14 cellular contexts compared by ENCODE assay signal in genomic region chr5:81855576-81855975, GRCh38.
A peak's percentile ranks its signal among the peaks of the same experiment; 100 is the strongest.
DNase-seq lines count a peak whose midpoint lies in the region; ATAC-seq and TF ChIP-seq lines count a peak whose summit lies in the region.
"Had no signal": no experiment of that assay in that cellular context is flagged by ENCODE, and none has a peak within 500 bp of the region (broad histone marks: within the 10 kb centered on the region; RNA-seq: fewer than 3 reads in every experiment).

No MANE protein-coding gene starts in this region.

- no peak for DNase-seq in GM23338 (ENCODE audit: low spot score)
- peak; percentile 31 for DNase-seq in NCI-H69 (lab: John Stamatoyannopoulos, UW)
- no peak for DNase-seq in coronary artery (ENCODE audit: low spot score)
- no peak for DNase-seq in psoas muscle
- DNase-seq in kidney glomerular epithelial cell (lab: John Stamatoyannopoulos, UW) = no peak
- DNase-seq in NCI-H128 (lab: John Stamatoyannopoulos, UW; ENCODE audit: unreplicated experiment) = no peak
- DNase-seq in head of caudate nucleus = no peak
- DNase-seq: activated CD8-positive, alpha-beta memory T cell treated with anti-CD3 and anti-CD28 coated beads, Interleukin-2, amount 50 U/mL, for 48 hours; DMS79 treated with DMSO at 0.1 percent for 48 hours; SHP77 treated with DMSO at 0.1 percent for 48 hours; T-helper 9 cell; thyroid gland had no signal

- 57 to 68% (median 60%) methylated on average over 2 of the region's 2 CpGs for WGBS in psoas muscle, 3 donors

- no peak overlapping the region for H3K4me3 ChIP-seq in GM23338
- H3K4me3 ChIP-seq in coronary artery = no peak overlapping the region
- H3K4me3 ChIP-seq in psoas muscle = no peak overlapping the region
- H3K4me3 ChIP-seq: thyroid gland had no signal

- H3K4me1 Mint-ChIP-seq in GM23338 = peaks cover 61% of the 10 kb centered on the region

- no peaks in the 10 kb centered on the region for H3K9me3 Mint-ChIP-seq in GM23338
- H3K9me3 Mint-ChIP-seq: neural crest cell had no signal

- no peaks in the 10 kb centered on the region for H3K36me3 Mint-ChIP-seq in GM23338 (ENCODE audit: low read depth)

- H3K9me3 ChIP-seq in psoas muscle = no peaks in the 10 kb centered on the region
- H3K9me3 ChIP-seq: thyroid gland had no signal

- no peaks in the 10 kb centered on the region for H4K20me1 ChIP-seq in GM23338 (replicated peaks; ENCODE audit: insufficient read depth)

- no peaks in the 10 kb centered on the region for H3K9me2 ChIP-seq in GM23338 (ENCODE audit: insufficient read depth)

- H2AFZ ChIP-seq in GM23338 = no peak overlapping the region

- H3K27ac Mint-ChIP-seq in GM23338 = peak overlapping the region; percentile 47

- H3K27ac ChIP-seq in GM23338 (ENCODE audit: low read depth) = no peak overlapping the region
- H3K27ac ChIP-seq in coronary artery = peak overlapping the region; percentile 56 to 58
- peak overlapping the region; percentile 60 for H3K27ac ChIP-seq in psoas muscle

- no peak overlapping the region for H3K4me2 ChIP-seq in GM23338

- H3K79me2 ChIP-seq in GM23338 (replicated peaks; ENCODE audit: insufficient read depth) = no peaks in the 10 kb centered on the region

- H3K27me3 Mint-ChIP-seq in GM23338 (ENCODE audit: insufficient read depth, low read depth, poor library complexity) = peaks cover 9% of the 10 kb centered on the region

- no peak overlapping the region for H3K4me3 Mint-ChIP-seq in GM23338

- no peak for ATAC-seq in GM23338
- ATAC-seq in psoas muscle = no peak
- no peak for ATAC-seq in GM18517 (IDR thresholded peaks at IDR 0.05; ENCODE audit: unreplicated experiment)

- H3K27me3 ChIP-seq in GM23338 (ENCODE audit: insufficient read depth) (no peaks in the 10 kb centered on the region), psoas muscle (ENCODE audit: insufficient read depth in 3 of 3, low read length in 2 of 3) (no peaks in the 10 kb centered on the region)
- H3K27me3 ChIP-seq: thyroid gland had no signal

- H3K4me1 ChIP-seq in GM23338 (ENCODE audit: insufficient read depth) (peaks cover 60% of the 10 kb centered on the region), psoas muscle (peaks cover 44% of the 10 kb centered on the region)

- peaks cover 3% of the 10 kb centered on the region for H3F3A ChIP-seq in GM23338 (replicated peaks; ENCODE audit: low read depth)

- H3K36me3 ChIP-seq in GM23338 (ENCODE audit: insufficient read depth) (no peaks in the 10 kb centered on the region), psoas muscle (ENCODE audit: insufficient read depth in 1 of 2, low read depth in 1 of 2) (no peaks in the 10 kb centered on the region)
- H3K36me3 ChIP-seq: thyroid gland had no signal

- no peak for TF ChIP-seq CTCF in GM23338 (conservative IDR thresholded peaks at IDR 0.05; ENCODE audit: low read depth in 2 of 2)
- no peak for TF ChIP-seq CTCF in coronary artery (IDR thresholded peaks at IDR 0.05)
- TF ChIP-seq CTCF in psoas muscle (IDR thresholded peaks at IDR 0.05) = no peak

- intact Hi-C loops in psoas muscle (cut with DNase I) (loop anchor here (5.0 to 10.0 kb wide), 2 partner anchors 309 to 312 kb away; no protein-coding TSS in a partner anchor), head of caudate nucleus (cut with DNase I) (loop anchor here (5.0 to 10.0 kb wide), 2 partner anchors 312 to 431 kb away; no protein-coding TSS in a partner anchor)

TF ChIP-seq in GM23338, 12 proteins besides CTCF, POLR2A, EP300 and RAD21:
- no peak for TF ChIP-seq EZH2phosphoT487 (IDR thresholded peaks at IDR 0.05; ENCODE audit: unreplicated experiment)
- TF ChIP-seq STAT1 (IDR thresholded peaks at IDR 0.05; ENCODE audit: unreplicated experiment) = no peak
- TF ChIP-seq REST (IDR thresholded peaks at IDR 0.05; ENCODE audit: unreplicated experiment) = no peak
TF ChIP-seq in GM23338: peak in this region for 0.
